ENCODE assay signal across 35 cellular contexts in genomic region chr15:52976050-52976449, GRCh38.
"Had no signal": no experiment of that assay in that cellular context is flagged by ENCODE, and none has a peak within 500 bp of the region (broad histone marks: within the 10 kb centered on the region; RNA-seq: fewer than 3 reads in every experiment).

No MANE protein-coding gene starts in this region.

- H3K27me3 ChIP-seq: adrenal gland, body of pancreas, Peyer's patch had no signal

- H3K27ac ChIP-seq: adrenal gland, body of pancreas, breast epithelium, Peyer's patch, RWPE1, VCaP had no signal

- DNase-seq: activated B cell treated with CpG ODN at 0.5 μM for 24 hours; activated CD4-positive, alpha-beta memory T cell treated with anti-CD3 and anti-CD28 coated beads for 36 hours; activated CD4-positive, alpha-beta T cell treated with anti-CD3 and anti-CD28 coated beads for 4 hours; activated CD4-positive, alpha-beta T cell treated with anti-CD3 and anti-CD28 coated beads, Interleukin-2, amount 50 U/mL, for 1 hour; activated CD4-positive, CD25-positive, alpha-beta regulatory T cell treated with anti-CD3 and anti-CD28 coated beads, Interleukin-2, amount 50 U/mL, for 72 hours; activated CD8-positive, alpha-beta memory T cell treated with anti-CD3 and anti-CD28 coated beads, Interleukin-2, amount 50 U/mL, for 4 hours; activated gamma-delta T cell treated with Interleukin-2 at 50 U/mL for 16 hours; activated naive CD4-positive, alpha-beta T cell treated with anti-CD3 and anti-CD28 coated beads for 36 hours; activated T-cell treated with anti-CD3 and anti-CD28 coated beads for 4 hours; activated T-cell treated with anti-CD3 and anti-CD28 coated beads, Interleukin-2, amount 50 U/mL, for 4 hours; adrenal gland; Kasumi-1; KG1; MM.1S; MV-4-11; NCI-H1092; NCI-H1417 treated with DMSO at 0.1 percent for 48 hours; NCI-H187 treated with DMSO at 0.1 percent for 48 hours; NCI-H2171 treated with DMSO at 0.1 percent for 48 hours; NCI-H2227 treated with DMSO at 0.1 percent for 48 hours; NCI-H510A treated with DMSO at 0.1 percent for 48 hours; NCI-H82; NK-92 treated with Interleukin-12 subunit alpha and Interleukin-12 subunit beta, amount 100 ng/mL, for 24 hours; PC-3; Peyer's patch; SIG-M5; T-cell; T-helper 17 cell had no signal

- H3K9me3 ChIP-seq: adrenal gland, body of pancreas, breast epithelium, Peyer's patch had no signal

- H3K4me3 ChIP-seq: adrenal gland, body of pancreas, breast epithelium, Peyer's patch had no signal

- ATAC-seq: activated naive CD4-positive, alpha-beta T cell treated with anti-CD3 and anti-CD28 coated beads, Interleukin-2, amount 50 U/mL, for 72 hours; activated T-cell treated with anti-CD3 and anti-CD28 coated beads, Interleukin-2, amount 50 U/mL, for 4 hours; body of pancreas; PC-3; Right ventricle myocardium inferior; SK-N-SH treated with all-trans-retinoic acid at 6 μM for 48 hours; T-cell; T-helper 17 cell had no signal

- H3K4me1 ChIP-seq: adrenal gland, body of pancreas, breast epithelium, Peyer's patch had no signal

- H3K36me3 ChIP-seq: adrenal gland, breast epithelium, Peyer's patch had no signal
